ENCODE assay signal across 27 cellular contexts in genomic region chr20:50802289-50802688, GRCh38.
"Had no signal": no experiment of that assay in that cellular context is flagged by ENCODE, and none has a peak within 500 bp of the region (broad histone marks: within the 10 kb centered on the region; RNA-seq: fewer than 3 reads in every experiment).

No MANE protein-coding gene starts in this region.

- H3K36me3 Mint-ChIP-seq: natural killer cell treated with Interleukin-12 subunit alpha and Interleukin-12 subunit beta and Interleukin-15 and Interleukin-18, amount 100 ng/mL, for 72 hours had no signal

- H3K27ac ChIP-seq: body of pancreas, esophagus muscularis mucosa, lower lobe of right lung, right lobe of liver, stomach, thyroid gland, upper lobe of left lung, vagina had no signal

- ATAC-seq: activated T-helper 17 cell treated with anti-CD3 and anti-CD28 coated beads, Interleukin-2, amount 50 U/mL, for 72 hours; body of pancreas; left lobe of liver; lower lobe of right lung; natural killer cell treated with Interleukin-12 subunit alpha and Interleukin-12 subunit beta and Interleukin-15 and Interleukin-18, amount 100 ng/mL, for 72 hours; right lobe of liver; T-helper 17 cell had no signal

- H3K9me3 ChIP-seq: body of pancreas, esophagus muscularis mucosa, lower lobe of right lung, right lobe of liver, stomach, thyroid gland, upper lobe of left lung, vagina had no signal

- H3K27ac Mint-ChIP-seq: activated CD4-positive, alpha-beta memory T cell treated with anti-CD3 and anti-CD28 coated beads, Interleukin-2, amount 10 ng/mL, durations not matched to agents 7 days and 5 days; activated CD4-positive, alpha-beta T cell treated with anti-CD3 and anti-CD28 coated beads, Interleukin-2, amount 10 ng/mL, durations not matched to agents 7 days and 5 days; natural killer cell treated with Interleukin-12 subunit alpha and Interleukin-12 subunit beta and Interleukin-15 and Interleukin-18, amount 100 ng/mL, for 72 hours; T-helper 17 cell had no signal

- H3K27me3 Mint-ChIP-seq: activated CD4-positive, alpha-beta memory T cell treated with anti-CD3 and anti-CD28 coated beads, Interleukin-2, amount 10 ng/mL, durations not matched to agents 7 days and 5 days; activated CD4-positive, alpha-beta T cell treated with anti-CD3 and anti-CD28 coated beads, Interleukin-2, amount 10 ng/mL, durations not matched to agents 7 days and 5 days; activated naive CD4-positive, alpha-beta T cell treated with anti-CD3 and anti-CD28 coated beads, Interleukin-2, amount 50 U/mL, for 24 hours; activated T-cell treated with anti-CD3 and anti-CD28 coated beads, Interleukin-2, amount 50 U/mL, for 24 hours; activated T-helper 17 cell treated with anti-CD3 and anti-CD28 coated beads, Interleukin-2, amount 50 U/mL, for 72 hours; natural killer cell treated with Interleukin-12 subunit alpha and Interleukin-12 subunit beta and Interleukin-15 and Interleukin-18, amount 100 ng/mL, for 72 hours; T-helper 17 cell had no signal

- H3K4me3 Mint-ChIP-seq: activated CD4-positive, alpha-beta memory T cell treated with anti-CD3 and anti-CD28 coated beads, Interleukin-2, amount 10 ng/mL, durations not matched to agents 7 days and 5 days; activated CD4-positive, alpha-beta T cell treated with anti-CD3 and anti-CD28 coated beads, Interleukin-2, amount 10 ng/mL, durations not matched to agents 7 days and 5 days; activated naive CD4-positive, alpha-beta T cell treated with anti-CD3 and anti-CD28 coated beads, Interleukin-2, amount 50 U/mL, for 24 hours; activated T-cell treated with anti-CD3 and anti-CD28 coated beads, Interleukin-2, amount 50 U/mL, for 24 hours; activated T-helper 17 cell treated with anti-CD3 and anti-CD28 coated beads, Interleukin-2, amount 50 U/mL, for 72 hours; natural killer cell treated with Interleukin-12 subunit alpha and Interleukin-12 subunit beta and Interleukin-15 and Interleukin-18, amount 100 ng/mL, for 72 hours; T-helper 17 cell had no signal

- H3K27me3 ChIP-seq: body of pancreas, esophagus muscularis mucosa, right lobe of liver, stomach, thyroid gland, upper lobe of left lung, vagina had no signal

- DNase-seq: activated CD4-positive, alpha-beta memory T cell treated with anti-CD3 and anti-CD28 coated beads, Interleukin-2, amount 10 ng/mL, durations not matched to agents 7 days and 5 days; activated CD4-positive, alpha-beta T cell treated with anti-CD3 and anti-CD28 coated beads for 1 hour; activated CD4-positive, alpha-beta T cell treated with anti-CD3 and anti-CD28 coated beads, Interleukin-2, amount 10 ng/mL, durations not matched to agents 7 days and 5 days; activated CD8-positive, alpha-beta memory T cell treated with anti-CD3 and anti-CD28 coated beads, Interleukin-2, amount 50 U/mL, for 48 hours; activated T-cell treated with anti-CD3 and anti-CD28 coated beads, Interleukin-2, amount 50 U/mL, for 24 hours; aorta; body of pancreas; dermis blood vessel endothelial cell; effector CD4-positive, alpha-beta T cell; foreskin melanocyte; kidney glomerular epithelial cell; lower lobe of right lung; mesendoderm; right lobe of liver; stimulated activated CD4-positive, alpha-beta T cell treated with anti-CD3 and anti-CD28 coated beads, Interleukin-12 subunit alpha, Interleukin-12 subunit beta, amount 100 ng/mL, for 4 hours; stimulated activated CD4-positive, alpha-beta T cell treated with anti-CD3 and anti-CD28 coated beads, Interleukin-4, amount 100 ng/mL, for 1 hour; stomach; T-helper 17 cell; T1000; thyroid gland; upper lobe of left lung had no signal

- H3K4me3 ChIP-seq: body of pancreas, esophagus muscularis mucosa, lower lobe of right lung, right lobe of liver, stomach, thyroid gland, upper lobe of left lung, vagina had no signal

- H3K4me1 ChIP-seq: body of pancreas, esophagus muscularis mucosa, lower lobe of right lung, right lobe of liver, stomach, upper lobe of left lung, vagina had no signal

- H3K9me3 Mint-ChIP-seq: activated CD4-positive, alpha-beta memory T cell treated with anti-CD3 and anti-CD28 coated beads, Interleukin-2, amount 10 ng/mL, durations not matched to agents 7 days and 5 days; activated CD4-positive, alpha-beta T cell treated with anti-CD3 and anti-CD28 coated beads, Interleukin-2, amount 10 ng/mL, durations not matched to agents 7 days and 5 days; activated naive CD4-positive, alpha-beta T cell treated with anti-CD3 and anti-CD28 coated beads, Interleukin-2, amount 50 U/mL, for 24 hours; activated T-cell treated with anti-CD3 and anti-CD28 coated beads, Interleukin-2, amount 50 U/mL, for 24 hours; activated T-helper 17 cell treated with anti-CD3 and anti-CD28 coated beads, Interleukin-2, amount 50 U/mL, for 72 hours; natural killer cell treated with Interleukin-12 subunit alpha and Interleukin-12 subunit beta and Interleukin-15 and Interleukin-18, amount 100 ng/mL, for 72 hours had no signal

- H3K36me3 ChIP-seq: esophagus muscularis mucosa, lower lobe of right lung, right lobe of liver, stomach, thyroid gland, upper lobe of left lung, vagina had no signal
